Comparison of ENCODE assay signal across 8 cellular contexts in genomic region chr10:89207801-89208551, GRCh38. TPM values are rescaled to one million over a fixed set of nuclear protein-coding genes. Genes with fewer than 3 reads are reported as not detected.
A peak's percentile ranks its signal among the peaks of the same experiment; 100 is the strongest.
DNase-seq lines count a peak whose midpoint lies in the region; ATAC-seq and TF ChIP-seq lines count a peak whose summit lies in the region.

No MANE protein-coding gene starts in this region.

- H3K27me3 ChIP-seq in left lung, result peaks cover 0 to 58% of the 10 kb centered on the region in 2 donors

- peaks cover 9 to 20% of the 10 kb centered on the region in 2 donors for H3K4me1 ChIP-seq in left lung

- intact Hi-C loops in dendritic cell treated with granulocyte-macrophage colony-stimulating factor and Interleukin-4, amounts not matched to agents 40 ng/mL and 50 ng/mL, for 4 days (cut with micrococcal nuclease), result loop anchor here (2.0 to 10.0 kb wide), 2 partner anchors 83 to 121 kb away; no protein-coding TSS in a partner anchor
- intact Hi-C loops in left lung (cut with DNase I), result no loop called here

- H3K9me3 ChIP-seq in left lung, result no peaks in the 10 kb centered on the region

- H3K4me3 Mint-ChIP-seq in dendritic cell treated with granulocyte-macrophage colony-stimulating factor and Interleukin-4, amounts not matched to agents 40 ng/mL and 50 ng/mL, for 4 days, result peak overlapping the region; percentile 79
- peak overlapping the region; percentile 74 for H3K4me3 Mint-ChIP-seq in stimulated activated memory B cell treated with anti-CD40 and anti-IgM and Interleukin-4, amounts not matched to agents 10 μg/mL and 1 μg/mL and 100 μg/mL, for 72 hours

- H3K4me3 ChIP-seq in left lung, result peak overlapping the region; percentile 47 to 49

- H3K27me3 Mint-ChIP-seq in dendritic cell treated with granulocyte-macrophage colony-stimulating factor and Interleukin-4, amounts not matched to agents 40 ng/mL and 50 ng/mL, for 4 days, result peaks cover 50% of the 10 kb centered on the region
- H3K27me3 Mint-ChIP-seq in stimulated activated memory B cell treated with anti-CD40 and anti-IgM and Interleukin-4, amounts not matched to agents 10 μg/mL and 1 μg/mL and 100 μg/mL, for 72 hours, result peaks cover 14% of the 10 kb centered on the region

- H3K4me1 Mint-ChIP-seq in dendritic cell treated with granulocyte-macrophage colony-stimulating factor and Interleukin-4, amounts not matched to agents 40 ng/mL and 50 ng/mL, for 4 days (ENCODE audit: low read depth), result peaks cover 30% of the 10 kb centered on the region
- H3K4me1 Mint-ChIP-seq in stimulated activated memory B cell treated with anti-CD40 and anti-IgM and Interleukin-4, amounts not matched to agents 10 μg/mL and 1 μg/mL and 100 μg/mL, for 72 hours, result peaks cover 25% of the 10 kb centered on the region

- no peaks in the 10 kb centered on the region for H3K9me3 Mint-ChIP-seq in dendritic cell treated with granulocyte-macrophage colony-stimulating factor and Interleukin-4, amounts not matched to agents 40 ng/mL and 50 ng/mL, for 4 days
- H3K9me3 Mint-ChIP-seq in stimulated activated memory B cell treated with anti-CD40 and anti-IgM and Interleukin-4, amounts not matched to agents 10 μg/mL and 1 μg/mL and 100 μg/mL, for 72 hours, result no peaks in the 10 kb centered on the region

- ATAC-seq in SK-N-SH treated with all-trans-retinoic acid at 6 μM for 48 hours (peak; percentile 65), left lung (peak; percentile 56), HG03135 (IDR thresholded peaks at IDR 0.05; ENCODE audit: unreplicated experiment) (no peak)
- ATAC-seq in stimulated activated memory B cell treated with anti-CD40 and anti-IgM and Interleukin-4, amounts not matched to agents 10 μg/mL and 1 μg/mL and 100 μg/mL, for 72 hours, result no peak

- DNase-seq in NCI-H1092 treated with DMSO at 0.1 percent for 48 hours (lab: John Stamatoyannopoulos, UW) (peak; percentile 0), NCI-H1092 (lab: John Stamatoyannopoulos, UW) (no peak), left lung (peak; percentile 53 to 87), DMS114 treated with DMSO at 0.1 percent for 48 hours (lab: John Stamatoyannopoulos, UW; ENCODE audit: unreplicated experiment) (no peak)

- H3K36me3 ChIP-seq in left lung, result no peaks in the 10 kb centered on the region

- H3K36me3 Mint-ChIP-seq in dendritic cell treated with granulocyte-macrophage colony-stimulating factor and Interleukin-4, amounts not matched to agents 40 ng/mL and 50 ng/mL, for 4 days (ENCODE audit: low read depth), result no peaks in the 10 kb centered on the region
- H3K36me3 Mint-ChIP-seq in stimulated activated memory B cell treated with anti-CD40 and anti-IgM and Interleukin-4, amounts not matched to agents 10 μg/mL and 1 μg/mL and 100 μg/mL, for 72 hours, result no peaks in the 10 kb centered on the region

- TF ChIP-seq CTCF in left lung (IDR thresholded peaks at IDR 0.05), result no peak

- H3K27ac ChIP-seq in left lung, result peak overlapping the region; percentile 83 to 87

- H3K27ac Mint-ChIP-seq in dendritic cell treated with granulocyte-macrophage colony-stimulating factor and Interleukin-4, amounts not matched to agents 40 ng/mL and 50 ng/mL, for 4 days, result peak overlapping the region; percentile 64
- no peak overlapping the region for H3K27ac Mint-ChIP-seq in stimulated activated memory B cell treated with anti-CD40 and anti-IgM and Interleukin-4, amounts not matched to agents 10 μg/mL and 1 μg/mL and 100 μg/mL, for 72 hours

TF ChIP-seq in SK-N-SH treated with all-trans-retinoic acid at 6 μM for 48 hours, 23 proteins besides CTCF, POLR2A, EP300 and RAD21:
- TF ChIP-seq ZFP30 (CRISPR knock-in tag; IDR thresholded peaks at IDR 0.05) (no peak), ISL1 (CRISPR knock-in tag; IDR thresholded peaks at IDR 0.05) (no peak), CSRNP3 (CRISPR knock-in tag; IDR thresholded peaks at IDR 0.05) (no peak), ZNF8 (CRISPR knock-in tag; IDR thresholded peaks at IDR 0.05) (no peak), RARB (CRISPR knock-in tag; IDR thresholded peaks at IDR 0.05) (no peak), ESRRG (CRISPR knock-in tag; IDR thresholded peaks at IDR 0.05) (no peak), PATZ1 (CRISPR knock-in tag; IDR thresholded peaks at IDR 0.05; ENCODE audit: borderline replicate concordance) (no peak), ZNF70 (CRISPR knock-in tag; IDR thresholded peaks at IDR 0.05) (no peak), ZC3H10 (CRISPR knock-in tag; IDR thresholded peaks at IDR 0.05) (no peak), GLIS3 (CRISPR knock-in tag; IDR thresholded peaks at IDR 0.05) (no peak), BACH2 (CRISPR knock-in tag; IDR thresholded peaks at IDR 0.05; ENCODE audit: borderline replicate concordance) (no peak), PPARA (CRISPR knock-in tag; IDR thresholded peaks at IDR 0.05; ENCODE audit: borderline replicate concordance) (no peak), TSHZ2 (CRISPR knock-in tag; IDR thresholded peaks at IDR 0.05) (no peak), POU6F1 (CRISPR knock-in tag; IDR thresholded peaks at IDR 0.05; ENCODE audit: borderline replicate concordance, low read depth) (no peak)

RNA-seq across cellular contexts. Expression of gene CH25H, which starts 0.9 kb away (rescaled TPM):
- total RNA-seq in left lung, result 10 to 100 TPM in 1 of 2 donors, 1 to 10 TPM in 1; 9.8 to 14.7 TPM

RNA-seq across cellular contexts. Expression of gene LIPA, which starts 43.6 kb away (rescaled TPM):
- total RNA-seq in left lung, result 100 to 1,000 TPM; 117 to 137 TPM

Comparison
In these comparisons a context has a peak if more than half of its experiments do, and no peak if none do; other contexts are left out.
1. DNase-seq: peak in NCI-H1092 treated with DMSO at 0.1 percent for 48 hours (single experiment) and left lung (2 of 2); none in NCI-H1092 (single experiment) and DMS114 treated with DMSO at 0.1 percent for 48 hours (single experiment).
2. ATAC-seq: peak in SK-N-SH treated with all-trans-retinoic acid at 6 μM for 48 hours (single experiment) and left lung (single experiment); none in stimulated activated memory B cell treated with anti-CD40 and anti-IgM and Interleukin-4, amounts not matched to agents 10 μg/mL and 1 μg/mL and 100 μg/mL, for 72 hours (single experiment) and HG03135 (single experiment).